ENCODE assay signal across 9 cellular contexts in genomic region chr2:60926751-60927568, GRCh38. TPM values are rescaled to one million over a fixed set of nuclear protein-coding genes. Genes with fewer than 3 reads are reported as not detected.
DNase-seq lines count a peak whose midpoint lies in the region; ATAC-seq, FAIRE-seq and TF ChIP-seq lines count a peak whose summit lies in the region.
"Had no signal": no experiment of that assay in that cellular context is flagged by ENCODE, and none has a peak within 500 bp of the region (broad histone marks: within the 10 kb centered on the region; RNA-seq: fewer than 3 reads in every experiment).

No MANE protein-coding gene starts in this region.

- H3K4me3 ChIP-seq in AG10803 (ENCODE audit: low read length) (no peak overlapping the region), HL-60 (replicated peaks; ENCODE audit: insufficient read depth, low read length) (no peak overlapping the region), bronchial epithelial cell (ENCODE audit: low read depth, low read length) (no peak overlapping the region), right lobe of liver (no peak overlapping the region), OCI-LY7 (ENCODE audit: low read depth, low read length, poor library complexity, severe bottlenecking) (no peak overlapping the region)
- H3K4me3 ChIP-seq: tibial artery had no signal

- CTCF ChIA-PET in OCI-LY7 (lab: Charles Lee; ENCODE audit: unreplicated experiment), result no interaction called here

- TF ChIP-seq CTCF in AG10803 (conservative IDR thresholded peaks at IDR 0.05; ENCODE audit: low read length), result no peak
- TF ChIP-seq CTCF in HL-60 (IDR thresholded peaks at IDR 0.05; ENCODE audit: insufficient read depth, low read length), result no peak
- no peak for TF ChIP-seq CTCF in bronchial epithelial cell (IDR thresholded peaks at IDR 0.05; ENCODE audit: insufficient read depth, low read length, severe bottlenecking)
- no peak for TF ChIP-seq CTCF in right lobe of liver (IDR thresholded peaks at IDR 0.05)
- no peak for TF ChIP-seq CTCF in OCI-LY7 (conservative IDR thresholded peaks at IDR 0.05; ENCODE audit: low read length)

- no peaks in the 10 kb centered on the region for H3K9me3 ChIP-seq in right lobe of liver
- peaks cover 11% of the 10 kb centered on the region; the same call in 1 of the 2 replicates for H3K9me3 ChIP-seq in OCI-LY7 (ENCODE audit: low read length)
- H3K9me3 ChIP-seq: tibial artery had no signal

- FAIRE-seq in bronchial epithelial cell (lab: Jason Lieb, UNC), result no peak

- no peak overlapping the region for H2AFZ ChIP-seq in OCI-LY7 (ENCODE audit: low read length)

- POLR2A ChIA-PET in OCI-LY7 (lab: Charles Lee), result interaction anchor here (0.7 to 1.4 kb wide), 4 partner anchors 8 to 176 kb away, joined by 3 read pairs; no protein-coding TSS in a partner anchor

- DNase-seq in AG10803 (ENCODE audit: low read depth), result peak; percentile 87
- peak; percentile 37 to 86 for DNase-seq in HL-60 (ENCODE audit: low read depth in 1 of 2, low spot score in 1 of 2)
- peak; percentile 27 for DNase-seq in bronchial epithelial cell (ENCODE audit: low read depth)
- DNase-seq in right lobe of liver, result no peak
- DNase-seq in OCI-LY7 (ENCODE audit: low spot score), result no peak
- DNase-seq in stimulated activated CD8-positive, alpha-beta memory T cell treated with anti-CD3 and anti-CD28 coated beads, Interleukin-4, amount 100 ng/mL, for 48 hours, result no peak
- DNase-seq in HUDEP-2 (lab: John Stamatoyannopoulos, UW; ENCODE audit: unreplicated experiment in 76 of 76), result no peak
- DNase-seq: tibial artery had no signal

- H3K4me2 ChIP-seq in OCI-LY7 (ENCODE audit: low read length), result no peak overlapping the region

- ATAC-seq in right lobe of liver (peak; percentile 50 to 73 (median 56)), GM18867 (IDR thresholded peaks at IDR 0.05; ENCODE audit: unreplicated experiment) (no peak)

- no peaks in the 10 kb centered on the region for H3K4me1 ChIP-seq in right lobe of liver
- H3K4me1 ChIP-seq in OCI-LY7 (ENCODE audit: insufficient read depth, low read length, poor library complexity, severe bottlenecking), result no peaks in the 10 kb centered on the region
- H3K4me1 ChIP-seq: tibial artery had no signal

- BruUV-seq in OCI-LY7 (replicated peaks; lab: Mats Ljungman, UMichigan), result no TSS peak

- H4K20me1 ChIP-seq in OCI-LY7 (ENCODE audit: insufficient read depth, low read length), result no peaks in the 10 kb centered on the region

- TF ChIP-seq POLR2A in right lobe of liver (IDR thresholded peaks at IDR 0.05), result no peak

- 77% methylated on average over 3 of the region's 3 CpGs for WGBS in right lobe of liver (ENCODE audit: insufficient coverage, low coverage, low lambda C conversion rate, missing lambda C conversion rate)

- intact Hi-C loops in right lobe of liver (cut with DNase I), result no loop called here
- intact Hi-C loops in OCI-LY7 (cut with micrococcal nuclease; ENCODE audit: unreplicated experiment), result no loop called here

- H3K27me3 ChIP-seq in HL-60 (ENCODE audit: insufficient read depth, poor library complexity, severe bottlenecking) (no peaks in the 10 kb centered on the region), bronchial epithelial cell (ENCODE audit: control insufficient read depth, insufficient read depth, low read length) (no peaks in the 10 kb centered on the region), right lobe of liver (no peaks in the 10 kb centered on the region)
- H3K27me3 ChIP-seq: tibial artery had no signal

- H3K79me2 ChIP-seq in OCI-LY7 (ENCODE audit: insufficient read depth, low read depth, low read length), result peaks cover 29% of the 10 kb centered on the region; the same call in 1 of the 2 replicates

- no peaks in the 10 kb centered on the region for H3K9me2 ChIP-seq in OCI-LY7 (ENCODE audit: insufficient read depth, low read length)

- H3K27ac ChIP-seq in HL-60 (replicated peaks), result peak overlapping the region; percentile 29
- peak overlapping the region in 1 of 3 donors; percentile 7 for H3K27ac ChIP-seq in right lobe of liver
- no peak overlapping the region for H3K27ac ChIP-seq in OCI-LY7 (ENCODE audit: low read depth, low read length, poor library complexity, severe bottlenecking)
- H3K27ac ChIP-seq: tibial artery had no signal

- peaks cover 9% of the 10 kb centered on the region for H3K36me3 ChIP-seq in bronchial epithelial cell (ENCODE audit: control insufficient read depth, insufficient read depth, low read length)
- H3K36me3 ChIP-seq in right lobe of liver, result peaks cover 0 to 25% (median 7%) of the 10 kb centered on the region in 4 donors
- peaks cover 84% of the 10 kb centered on the region for H3K36me3 ChIP-seq in OCI-LY7 (ENCODE audit: insufficient read depth, low read length)

RNA-seq across cellular contexts. Expression of gene REL, which starts 45.6 kb away (rescaled TPM):
- total RNA-seq in bronchial epithelial cell (8.6 and 9.0 TPM in 2 replicates), right lobe of liver (1 to 10 TPM; 3.5 to 7.5 (median 5.0) TPM), OCI-LY7 (2022) (81.1 and 82.7 TPM in 2 replicates)
- 49.9 and 50.2 TPM in 2 replicates for total RNA-seq in OCI-LY7 (2014; rRNA removed; shearing (Covaris generic))

Comparison
In these comparisons a context has a peak if more than half of its experiments do, and no peak if none do; other contexts are left out.
1. DNase-seq: peak in AG10803 (single experiment), HL-60 (2 of 2) and bronchial epithelial cell (single experiment); none in right lobe of liver (0 of 3), OCI-LY7 (single experiment), stimulated activated CD8-positive, alpha-beta memory T cell treated with anti-CD3 and anti-CD28 coated beads, Interleukin-4, amount 100 ng/mL, for 48 hours (single experiment) and HUDEP-2 (0 of 76).